Comparison of ENCODE assay signal across 13 cellular contexts in genomic region chr4:1344696-1345095, GRCh38. TPM values are rescaled to one million over a fixed set of nuclear protein-coding genes. Genes with fewer than 3 reads are reported as not detected.
DNase-seq lines count a peak whose midpoint lies in the region; ATAC-seq, FAIRE-seq and TF ChIP-seq lines count a peak whose summit lies in the region.
"Had no signal": no experiment of that assay in that cellular context is flagged by ENCODE, and none has a peak within 500 bp of the region (broad histone marks: within the 10 kb centered on the region; RNA-seq: fewer than 3 reads in every experiment).

No MANE protein-coding gene starts in this region.

- no peaks in the 10 kb centered on the region for H3K27me3 Mint-ChIP-seq in activated naive CD4-positive, alpha-beta T cell treated with anti-CD3 and anti-CD28 coated beads, Interleukin-2, amount 10 ng/mL, durations not matched to agents 7 days and 5 days
- H3K27me3 Mint-ChIP-seq in activated CD8-positive, alpha-beta T cell treated with anti-CD3 and anti-CD28 coated beads, Interleukin-2, amount 10 ng/mL, durations not matched to agents 7 days and 5 days (ENCODE audit: low read depth): no peaks in the 10 kb centered on the region

- H3K9me3 ChIP-seq in kidney (ENCODE audit: control insufficient read depth in 1 of 2, low read length in 2 of 2): no peaks in the 10 kb centered on the region
- H3K9me3 ChIP-seq in stomach: no peaks in the 10 kb centered on the region
- H3K9me3 ChIP-seq in tibial artery: no peaks in the 10 kb centered on the region
- H3K9me3 ChIP-seq: HAP-1, left ventricle myocardium inferior had no signal

- no peak for TF ChIP-seq POLR2A in stomach (IDR thresholded peaks at IDR 0.05)

- no peaks in the 10 kb centered on the region for H3K9me3 Mint-ChIP-seq in activated naive CD4-positive, alpha-beta T cell treated with anti-CD3 and anti-CD28 coated beads, Interleukin-2, amount 10 ng/mL, durations not matched to agents 7 days and 5 days
- H3K9me3 Mint-ChIP-seq in activated CD8-positive, alpha-beta T cell treated with anti-CD3 and anti-CD28 coated beads, Interleukin-2, amount 10 ng/mL, durations not matched to agents 7 days and 5 days (ENCODE audit: insufficient read depth): no peaks in the 10 kb centered on the region

- FAIRE-seq in kidney (lab: Jason Lieb, UNC): no peak
- FAIRE-seq: frontal cortex had no signal

- H3K4me3 Mint-ChIP-seq in activated naive CD4-positive, alpha-beta T cell treated with anti-CD3 and anti-CD28 coated beads, Interleukin-2, amount 10 ng/mL, durations not matched to agents 7 days and 5 days: peak overlapping the region; percentile 94
- H3K4me3 Mint-ChIP-seq in activated CD8-positive, alpha-beta T cell treated with anti-CD3 and anti-CD28 coated beads, Interleukin-2, amount 10 ng/mL, durations not matched to agents 7 days and 5 days: peak overlapping the region; percentile 84

- DNase-seq in activated naive CD4-positive, alpha-beta T cell treated with anti-CD3 and anti-CD28 coated beads, Interleukin-2, amount 10 ng/mL, durations not matched to agents 7 days and 5 days: no peak
- DNase-seq in activated naive CD4-positive, alpha-beta T cell treated with Interleukin-2 at 50 U/mL for 16 hours: no peak
- DNase-seq in activated CD8-positive, alpha-beta T cell treated with anti-CD3 and anti-CD28 coated beads, Interleukin-2, amount 10 ng/mL, durations not matched to agents 7 days and 5 days: no peak
- DNase-seq in kidney (peak; percentile 53), stomach (no peak), tibial artery (no peak), DMS79 (lab: John Stamatoyannopoulos, UW) (no peak), DMS153 (lab: John Stamatoyannopoulos, UW) (no peak)
- DNase-seq: left ventricle myocardium inferior, NCI-H446, retina had no signal

- H3K4me1 ChIP-seq in kidney (ENCODE audit: control insufficient read depth in 1 of 2, insufficient read depth in 1 of 2, low read depth in 1 of 2, low read length in 2 of 2) (peaks cover 11 to 15% of the 10 kb centered on the region in 2 donors), stomach (peaks cover 19 to 49% (median 42%) of the 10 kb centered on the region in 4 donors), tibial artery (peaks cover 0 to 26% (median 19%) of the 10 kb centered on the region in 4 donors)

- CTCF ChIA-PET in activated naive CD4-positive, alpha-beta T cell treated with anti-CD3 and anti-CD28 coated beads, Interleukin-2, amount 10 ng/mL, durations not matched to agents 7 days and 5 days (lab: Charles Lee): interaction anchor here (1.6 kb wide), 1 partner anchor 54 kb away, joined by 4 read pairs; no protein-coding TSS in a partner anchor
- CTCF ChIA-PET in activated CD8-positive, alpha-beta T cell treated with anti-CD3 and anti-CD28 coated beads, Interleukin-2, amount 10 ng/mL, durations not matched to agents 7 days and 5 days (lab: Charles Lee): interaction anchor here (2.5 to 5.7 kb wide), 2 partner anchors 35 to 54 kb away, joined by 10 to 32 read pairs; partner anchors contain the start of gene MAEA

- H3K27ac ChIP-seq in kidney (ENCODE audit: low read depth in 2 of 2, low read length in 2 of 2) (no peak overlapping the region), stomach (peak overlapping the region in 4 of 5 donors; percentile 11 to 100 (median 34)), tibial artery (no peak overlapping the region)
- H3K27ac ChIP-seq: left ventricle myocardium inferior had no signal

- peaks cover 20% of the 10 kb centered on the region for H3K36me3 Mint-ChIP-seq in activated naive CD4-positive, alpha-beta T cell treated with anti-CD3 and anti-CD28 coated beads, Interleukin-2, amount 10 ng/mL, durations not matched to agents 7 days and 5 days
- H3K36me3 Mint-ChIP-seq in activated CD8-positive, alpha-beta T cell treated with anti-CD3 and anti-CD28 coated beads, Interleukin-2, amount 10 ng/mL, durations not matched to agents 7 days and 5 days (ENCODE audit: low read depth): peaks cover 26% of the 10 kb centered on the region

- H3K4me3 ChIP-seq in kidney (ENCODE audit: low read length in 2 of 2) (no peak overlapping the region), stomach (no peak overlapping the region), tibial artery (no peak overlapping the region)
- H3K4me3 ChIP-seq: HAP-1 had no signal

- H3K36me3 ChIP-seq in kidney (ENCODE audit: control insufficient read depth in 1 of 2, insufficient read depth in 2 of 2, low read length in 2 of 2) (peaks cover 4 to 12% of the 10 kb centered on the region in 2 donors), stomach (peaks cover 19 to 24% (median 23%) of the 10 kb centered on the region in 4 donors), tibial artery (peaks cover 14 to 28% (median 23%) of the 10 kb centered on the region in 3 donors)

- no peak for TF ChIP-seq EP300 in stomach (IDR thresholded peaks at IDR 0.05)

- peaks cover 27% of the 10 kb centered on the region for H3K4me1 Mint-ChIP-seq in activated naive CD4-positive, alpha-beta T cell treated with anti-CD3 and anti-CD28 coated beads, Interleukin-2, amount 10 ng/mL, durations not matched to agents 7 days and 5 days
- H3K4me1 Mint-ChIP-seq in activated CD8-positive, alpha-beta T cell treated with anti-CD3 and anti-CD28 coated beads, Interleukin-2, amount 10 ng/mL, durations not matched to agents 7 days and 5 days (ENCODE audit: low read depth): peaks cover 34% of the 10 kb centered on the region

- intact Hi-C loops in kidney (cut with DNase I): no loop called here
- intact Hi-C loops in stomach (cut with DNase I; ENCODE audit: low total_unique reads): loop anchor here (5.0 kb wide), 1 partner anchor 52 kb away; no protein-coding TSS in a partner anchor
- intact Hi-C loops in tibial artery (cut with DNase I; ENCODE audit: low total_unique reads): loop anchor here (10.0 kb wide), 1 partner anchor 180 kb away; no protein-coding TSS in a partner anchor

- H3K9ac ChIP-seq in kidney (ENCODE audit: low read length in 2 of 2): no peak overlapping the region

- H3K27me3 ChIP-seq in stomach (no peaks in the 10 kb centered on the region), tibial artery (no peaks in the 10 kb centered on the region)

- peak overlapping the region; percentile 61 for H3K27ac Mint-ChIP-seq in activated naive CD4-positive, alpha-beta T cell treated with anti-CD3 and anti-CD28 coated beads, Interleukin-2, amount 10 ng/mL, durations not matched to agents 7 days and 5 days
- H3K27ac Mint-ChIP-seq in activated CD8-positive, alpha-beta T cell treated with anti-CD3 and anti-CD28 coated beads, Interleukin-2, amount 10 ng/mL, durations not matched to agents 7 days and 5 days: peak overlapping the region; percentile 68

- POLR2A ChIA-PET in activated CD8-positive, alpha-beta T cell treated with anti-CD3 and anti-CD28 coated beads, Interleukin-2, amount 10 ng/mL, durations not matched to agents 7 days and 5 days (lab: Charles Lee): interaction anchor here (4.9 kb wide), 1 partner anchor 55 kb away, joined by 37 read pairs; the partner anchor contains the start of gene MAEA

- no peak for TF ChIP-seq CTCF in kidney (IDR thresholded peaks at IDR 0.05; ENCODE audit: borderline replicate concordance, extremely low read depth, insufficient read depth)
- no peak for TF ChIP-seq CTCF in stomach (IDR thresholded peaks at IDR 0.05)
- TF ChIP-seq CTCF in tibial artery (IDR thresholded peaks at IDR 0.05): no peak

- no peak for ATAC-seq in activated CD8-positive, alpha-beta T cell treated with anti-CD3 and anti-CD28 coated beads, Interleukin-2, amount 10 ng/mL, durations not matched to agents 7 days and 5 days

- WGBS in stomach, 5 donors: 35 to 55% (median 47%) methylated on average over 11 to 12 of the region's 12 CpGs

RNA-seq across cellular contexts. Expression of gene UVSSA, which starts 2.3 kb away (rescaled TPM):
- total RNA-seq in activated CD8-positive, alpha-beta T cell treated with anti-CD3 and anti-CD28 coated beads, Interleukin-2, amount 10 ng/mL, durations not matched to agents 7 days and 5 days: 10 to 100 TPM; 16.7 to 17.0 TPM
- total RNA-seq in kidney (32.5 TPM), stomach (100 to 1,000 TPM in 1 of 5 donors, 10 to 100 TPM in 4; 15.1 to 103 (median 53.9) TPM)
- polyA plus RNA-seq in kidney (ENCODE audit: insufficient read depth, low read depth, low replicate concordance) (5.2 TPM), stomach (1 to 10 TPM; 4.1 to 7.0 (median 5.2) TPM)

RNA-seq across cellular contexts. Expression of gene MAEA, which starts 55.0 kb away (rescaled TPM):
- total RNA-seq in activated CD8-positive, alpha-beta T cell treated with anti-CD3 and anti-CD28 coated beads, Interleukin-2, amount 10 ng/mL, durations not matched to agents 7 days and 5 days: 10 to 100 TPM; 60.3 to 65.1 TPM
- total RNA-seq in kidney (75.2 TPM), stomach (100 to 1,000 TPM in 3 of 5 donors, 10 to 100 TPM in 2; 34.0 to 295 (median 103) TPM)
- polyA plus RNA-seq in kidney (ENCODE audit: insufficient read depth, low read depth, low replicate concordance) (65.0 TPM), stomach (10 to 100 TPM; 42.3 to 48.4 (median 42.8) TPM)

Comparison
In these comparisons a context has a peak if more than half of its experiments do, and no peak if none do; other contexts are left out.
1. H3K27ac ChIP-seq: peak in stomach (4 of 5); none in kidney (0 of 2) and tibial artery (0 of 2).